In genomic region chr14:21985081-21985480, GRCh38 we compare ENCODE assay signal across 24 cellular contexts.
A peak's percentile ranks its signal among the peaks of the same experiment; 100 is the strongest.
DNase-seq lines count a peak whose midpoint lies in the region; ATAC-seq and TF ChIP-seq lines count a peak whose summit lies in the region.
"Had no signal": no experiment of that assay in that cellular context is flagged by ENCODE, and none has a peak within 500 bp of the region (broad histone marks: within the 10 kb centered on the region; RNA-seq: fewer than 3 reads in every experiment).

No MANE protein-coding gene starts in this region.

- BruUV-seq in mammary epithelial cell (replicated peaks; lab: Mats Ljungman, UMichigan) (no TSS peak), MCF 10A (replicated peaks; lab: Mats Ljungman, UMichigan) (no TSS peak)

- H3K27ac ChIP-seq in mammary epithelial cell (ENCODE audit: insufficient read depth, low read depth, low read length), result no peak overlapping the region
- H3K27ac ChIP-seq: BLaER1, HL-60, SJSA1 had no signal

- CTCF ChIA-PET in mammary epithelial cell (lab: Charles Lee; ENCODE audit: low non-redundant PET), result no interaction called here
- CTCF ChIA-PET in MCF 10A (lab: Yijun Ruan, JAX), result no interaction called here

- WGBS in mammary epithelial cell (ENCODE audit: low coverage, missing lambda C conversion rate), result 33% methylated on average over 2 of the region's 2 CpGs

- H3K4me3 Mint-ChIP-seq in MCF 10A (ENCODE audit: unreplicated experiment), result no peak overlapping the region
- H3K4me3 Mint-ChIP-seq: CD4-positive, CD25-positive, alpha-beta regulatory T cell had no signal

- H3K9ac ChIP-seq in mammary epithelial cell (ENCODE audit: insufficient read depth, low read length), result no peak overlapping the region
- H3K9ac ChIP-seq: BLaER1 had no signal

- DNase-seq in mammary epithelial cell (peak; percentile 18), MCF 10A (ENCODE audit: unreplicated experiment) (no peak), RKO (ENCODE audit: low spot score) (peak; percentile 32), epithelial cell of esophagus (ENCODE audit: low read depth) (peak; percentile 20), NCI-H82 treated with DMSO at 0.1 percent for 48 hours (lab: John Stamatoyannopoulos, UW; ENCODE audit: unreplicated experiment) (no peak), COR-L47 (lab: John Stamatoyannopoulos, UW) (no peak)
- no peak for DNase-seq in activated CD4-positive, alpha-beta T cell treated with anti-CD3 and anti-CD28 coated beads, Interleukin-2, amount 50 U/mL, for 48 hours
- DNase-seq: CD4-positive, CD25-positive, alpha-beta regulatory T cell; EL; GF-D8; HCEC 1CT; NCI-H1092 treated with DMSO at 0.1 percent for 48 hours; NCI-H1436; NCI-H187; NCI-H2081 treated with DMSO at 0.1 percent for 48 hours; NCI-H2171; NCI-H226; NCI-H510A treated with DMSO at 0.1 percent for 48 hours; NCI-H748 treated with DMSO at 0.1 percent for 48 hours; Right ventricle myocardium superior had no signal

- intact Hi-C loops in mammary epithelial cell (cut with micrococcal nuclease), result no loop called here
- intact Hi-C loops in MCF 10A (cut with micrococcal nuclease), result loop anchor here (5.0 kb wide), 1 partner anchor 102 kb away; no protein-coding TSS in a partner anchor

- H3K4me2 ChIP-seq in mammary epithelial cell (ENCODE audit: insufficient read depth, low read depth, low read length), result no peak overlapping the region
- H3K4me2 ChIP-seq: BLaER1 had no signal

- dilution Hi-C loops in mammary epithelial cell (cut with HindIII; ENCODE audit: low sequenced_read_pairs), result no loop called here

- no peaks in the 10 kb centered on the region for H3K9me3 Mint-ChIP-seq in MCF 10A (ENCODE audit: unreplicated experiment)

- no peaks in the 10 kb centered on the region for H3K36me3 ChIP-seq in mammary epithelial cell (ENCODE audit: insufficient read depth, low read length)
- H3K36me3 ChIP-seq: BLaER1, SJSA1 had no signal

- no peak overlapping the region for H3K4me3 ChIP-seq in mammary epithelial cell (replicated peaks in 1 of 3; ENCODE audit: insufficient read depth in 1 of 3, low read depth in 2 of 3, low read length in 3 of 3)
- H3K4me3 ChIP-seq in epithelial cell of esophagus (ENCODE audit: low read length), result no peak overlapping the region
- H3K4me3 ChIP-seq: BLaER1, SJSA1 had no signal

- no peaks in the 10 kb centered on the region for H3K79me2 ChIP-seq in mammary epithelial cell (ENCODE audit: insufficient read depth, low read length)

- H2AFZ ChIP-seq in mammary epithelial cell (ENCODE audit: low read depth, low read length), result no peak overlapping the region

- H3K27me3 ChIP-seq in mammary epithelial cell (ENCODE audit: insufficient read depth, low read length), result no peaks in the 10 kb centered on the region
- H3K27me3 ChIP-seq: BLaER1, SJSA1 had no signal

- no peak for TF ChIP-seq CTCF in mammary epithelial cell (conservative IDR thresholded peaks at IDR 0.05 in 1 of 2, IDR thresholded peaks at IDR 0.05 in 1 of 2; ENCODE audit: extremely low read depth in 1 of 2, insufficient read depth in 1 of 2, low read depth in 1 of 2, low read length in 2 of 2)
- TF ChIP-seq CTCF in MCF 10A (IDR thresholded peaks at IDR 0.05; ENCODE audit: unreplicated experiment), result no peak
- no peak for TF ChIP-seq CTCF in epithelial cell of esophagus (IDR thresholded peaks at IDR 0.05; ENCODE audit: insufficient read depth, low read depth, low read length, missing control alignments)

- H3K27ac Mint-ChIP-seq in MCF 10A (ENCODE audit: low read depth, unreplicated experiment), result no peak overlapping the region

- H3K27me3 Mint-ChIP-seq in MCF 10A (ENCODE audit: insufficient read depth, unreplicated experiment), result peaks cover 70% of the 10 kb centered on the region

- H4K20me1 ChIP-seq in mammary epithelial cell (ENCODE audit: insufficient read depth, low read length), result no peaks in the 10 kb centered on the region
- H4K20me1 ChIP-seq: BLaER1 had no signal

- in situ Hi-C loops in mammary epithelial cell (cut with MboI; ENCODE audit: low sequenced_read_pairs in 2 of 2), result loop anchor here in 1 of 2 donors (25.0 kb wide), 1 partner anchor 102 kb away; no protein-coding TSS in a partner anchor

- no peaks in the 10 kb centered on the region for H3K36me3 Mint-ChIP-seq in MCF 10A (ENCODE audit: insufficient read depth, unreplicated experiment)
- H3K36me3 Mint-ChIP-seq: CD4-positive, CD25-positive, alpha-beta regulatory T cell had no signal

- H3K4me1 ChIP-seq in mammary epithelial cell (ENCODE audit: insufficient read depth, low read length), result no peaks in the 10 kb centered on the region
- H3K4me1 ChIP-seq: BLaER1, SJSA1 had no signal

- H3K4me1 Mint-ChIP-seq in MCF 10A (ENCODE audit: insufficient read depth, unreplicated experiment), result no peaks in the 10 kb centered on the region

- no peak for ATAC-seq in HG03159 (IDR thresholded peaks at IDR 0.05; ENCODE audit: unreplicated experiment)

- no peaks in the 10 kb centered on the region for H3K9me3 ChIP-seq in mammary epithelial cell (replicated peaks; ENCODE audit: insufficient read depth, low read length)
- H3K9me3 ChIP-seq: BLaER1, SJSA1 had no signal

- POLR2A ChIA-PET in MCF 10A (lab: Yijun Ruan, JAX), result no interaction called here

Comparison
In these comparisons a context has a peak if more than half of its experiments do, and no peak if none do; other contexts are left out.
1. DNase-seq: peak in mammary epithelial cell (single experiment), RKO (single experiment) and epithelial cell of esophagus (single experiment); none in MCF 10A (single experiment), activated CD4-positive, alpha-beta T cell treated with anti-CD3 and anti-CD28 coated beads, Interleukin-2, amount 50 U/mL, for 48 hours (0 of 2), NCI-H82 treated with DMSO at 0.1 percent for 48 hours (single experiment) and COR-L47 (single experiment).